ENCODE assay signal across 8 cellular contexts in genomic region chr21:45136927-45137611, GRCh38.
DNase-seq lines count a peak whose midpoint lies in the region; ATAC-seq and TF ChIP-seq lines count a peak whose summit lies in the region.

No MANE protein-coding gene starts in this region.

- H3K27ac ChIP-seq in PC-9 (no peak overlapping the region), neutrophil (no peak overlapping the region)

- no peaks in the 10 kb centered on the region for H3K9me3 ChIP-seq in PC-9 (ENCODE audit: insufficient read depth, low read depth)
- no peaks in the 10 kb centered on the region for H3K9me3 ChIP-seq in neutrophil

- no peaks in the 10 kb centered on the region for H3F3A ChIP-seq in PC-9 (ENCODE audit: insufficient read depth, low read depth)

- intact Hi-C loops in PC-9 (cut with micrococcal nuclease; ENCODE audit: unreplicated experiment): loop anchor here (5.0 kb wide), 1 partner anchor 290 kb away; no protein-coding TSS in a partner anchor
- intact Hi-C loops in activated T-helper 1 cell treated with anti-CD3 and anti-CD28 coated beads, Interleukin-12 subunit alpha, Interleukin-12 subunit beta, Interleukin-2, Interleukin-4 antibody, amounts not matched to agents 30 ng/mL and 10 ng/mL and 1 ng/mL, durations not matched to agents 14 hours and 24 hours and 36 hours (cut with micrococcal nuclease): no loop called here

- no peaks in the 10 kb centered on the region for H3K27me3 ChIP-seq in PC-9 (ENCODE audit: insufficient read depth, low read depth)
- H3K27me3 ChIP-seq in neutrophil: peaks cover 11% of the 10 kb centered on the region

- peaks cover 5% of the 10 kb centered on the region for H3K4me1 Mint-ChIP-seq in activated T-helper 1 cell treated with anti-CD3 and anti-CD28 coated beads, Interleukin-12 subunit alpha, Interleukin-12 subunit beta, Interleukin-2, Interleukin-4 antibody, amounts not matched to agents 30 ng/mL and 10 ng/mL and 1 ng/mL, durations not matched to agents 14 hours and 24 hours and 36 hours (ENCODE audit: low read depth)

- H3K4me3 ChIP-seq in PC-9 (no peak overlapping the region), neutrophil (ENCODE audit: low read depth in 1 of 2, low read length in 1 of 2) (no peak overlapping the region)

- in situ Hi-C loops in Caki2 (cut with HindIII; ENCODE audit: low pct_unique_long_range_greater_than_20kb, low sequenced_read_pairs): loop anchor here (25.0 kb wide), 2 partner anchors 325 to 650 kb away; partner anchors contain the start of genes SUMO3 and UBE2G2

- DNase-seq in Caki2 (ENCODE audit: low read depth) (peak; percentile 63), HuH-7 (ENCODE audit: low spot score) (peak; percentile 94), PC-9 (peak; percentile 51 to 75), fibroblast of the conjunctiva (ENCODE audit: low read depth) (peak; percentile 75), superior temporal gyrus (ENCODE audit: extremely low spot score) (peak; percentile 90)
- peak; percentile 44 for DNase-seq in activated T-helper 1 cell treated with anti-CD3 and anti-CD28 coated beads, Interleukin-12 subunit alpha, Interleukin-12 subunit beta, Interleukin-2, Interleukin-4 antibody, amounts not matched to agents 30 ng/mL and 10 ng/mL and 1 ng/mL, durations not matched to agents 14 hours and 24 hours and 36 hours (ENCODE audit: low spot score)

- H3K27ac Mint-ChIP-seq in activated T-helper 1 cell treated with anti-CD3 and anti-CD28 coated beads, Interleukin-12 subunit alpha, Interleukin-12 subunit beta, Interleukin-2, Interleukin-4 antibody, amounts not matched to agents 30 ng/mL and 10 ng/mL and 1 ng/mL, durations not matched to agents 14 hours and 24 hours and 36 hours: no peak overlapping the region

- TF ChIP-seq CTCF in PC-9 (conservative IDR thresholded peaks at IDR 0.05): peak; percentile 71
- peak; percentile 55 for TF ChIP-seq CTCF in neutrophil (IDR thresholded peaks at IDR 0.05)

- no peak for ATAC-seq in HG03175 (IDR thresholded peaks at IDR 0.05; ENCODE audit: unreplicated experiment)

- no peaks in the 10 kb centered on the region for H4K20me1 ChIP-seq in PC-9 (ENCODE audit: insufficient read depth)

- H3K9me2 ChIP-seq in PC-9 (ENCODE audit: insufficient read depth): no peaks in the 10 kb centered on the region

- no peaks in the 10 kb centered on the region for H3K9me3 Mint-ChIP-seq in activated T-helper 1 cell treated with anti-CD3 and anti-CD28 coated beads, Interleukin-12 subunit alpha, Interleukin-12 subunit beta, Interleukin-2, Interleukin-4 antibody, amounts not matched to agents 30 ng/mL and 10 ng/mL and 1 ng/mL, durations not matched to agents 14 hours and 24 hours and 36 hours

- H3K79me2 ChIP-seq in PC-9 (ENCODE audit: low read depth): no peaks in the 10 kb centered on the region

- POLR2A ChIA-PET in PC-9 (lab: Charles Lee; ENCODE audit: unreplicated experiment): no interaction called here

- BruUV-seq in PC-9 (replicated peaks; lab: Mats Ljungman, UMichigan): no TSS peak

- H3K4me2 ChIP-seq in PC-9: 0 out of 2 replicates have a peak overlapping the region, but pooled peaks have one; percentile 12

- H3K36me3 ChIP-seq in PC-9 (ENCODE audit: low read depth) (no peaks in the 10 kb centered on the region), neutrophil (no peaks in the 10 kb centered on the region)

- CTCF ChIA-PET in PC-9 (lab: Charles Lee): interaction anchor here (0.6 to 2.0 kb wide), 4 partner anchors 8 to 337 kb away, joined by 4 to 11 read pairs (median 8); no protein-coding TSS in a partner anchor

- no peak overlapping the region for H2AFZ ChIP-seq in PC-9

- H3K4me3 Mint-ChIP-seq in activated T-helper 1 cell treated with anti-CD3 and anti-CD28 coated beads, Interleukin-12 subunit alpha, Interleukin-12 subunit beta, Interleukin-2, Interleukin-4 antibody, amounts not matched to agents 30 ng/mL and 10 ng/mL and 1 ng/mL, durations not matched to agents 14 hours and 24 hours and 36 hours: no peak overlapping the region

- peaks cover 2% of the 10 kb centered on the region for H3K36me3 Mint-ChIP-seq in activated T-helper 1 cell treated with anti-CD3 and anti-CD28 coated beads, Interleukin-12 subunit alpha, Interleukin-12 subunit beta, Interleukin-2, Interleukin-4 antibody, amounts not matched to agents 30 ng/mL and 10 ng/mL and 1 ng/mL, durations not matched to agents 14 hours and 24 hours and 36 hours (ENCODE audit: low read depth)

- H3K27me3 Mint-ChIP-seq in activated T-helper 1 cell treated with anti-CD3 and anti-CD28 coated beads, Interleukin-12 subunit alpha, Interleukin-12 subunit beta, Interleukin-2, Interleukin-4 antibody, amounts not matched to agents 30 ng/mL and 10 ng/mL and 1 ng/mL, durations not matched to agents 14 hours and 24 hours and 36 hours (ENCODE audit: insufficient read depth): no peaks in the 10 kb centered on the region

- H3K4me1 ChIP-seq in PC-9 (replicated peaks; ENCODE audit: insufficient read depth): no peaks in the 10 kb centered on the region; the same call in 1 of the 2 replicates
- no peaks in the 10 kb centered on the region for H3K4me1 ChIP-seq in neutrophil (ENCODE audit: control insufficient read depth in 1 of 2, insufficient read depth in 1 of 2, low read depth in 1 of 2, low read length in 1 of 2)

Comparison
In these comparisons a context has a peak if more than half of its experiments do, and no peak if none do; other contexts are left out.
1. DNase-seq: peak in every context shown above with its lines; median percentile 94 in HuH-7; 90 in superior temporal gyrus; 75 in fibroblast of the conjunctiva; 63 in Caki2; 63 in PC-9; 44 in activated T-helper 1 cell treated with anti-CD3 and anti-CD28 coated beads, Interleukin-12 subunit alpha, Interleukin-12 subunit beta, Interleukin-2, Interleukin-4 antibody, amounts not matched to agents 30 ng/mL and 10 ng/mL and 1 ng/mL, durations not matched to agents 14 hours and 24 hours and 36 hours.